ENCODE assay signal across 15 cellular contexts in the genomic region with DNA sequence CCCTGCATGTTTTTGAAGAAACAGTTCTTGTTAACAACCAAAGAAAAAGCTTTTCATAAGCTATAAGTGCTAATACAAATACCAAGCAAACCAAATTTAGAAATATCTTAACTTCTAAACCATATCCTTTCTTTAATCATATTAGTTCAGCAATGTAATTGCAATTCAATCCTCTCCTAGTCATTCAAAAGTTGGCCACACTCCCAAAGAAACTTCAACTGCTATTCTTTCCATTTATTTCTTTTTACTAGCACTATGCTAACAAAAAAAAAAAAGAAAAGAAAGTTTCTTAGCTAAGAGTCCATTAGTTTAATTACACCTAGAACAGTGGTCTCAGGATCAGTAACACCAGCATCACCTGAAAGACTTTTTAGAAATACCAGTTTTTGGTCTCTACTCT.
"Had no signal": no experiment of that assay in that cellular context is flagged by ENCODE, and none has a peak within 500 bp of the region (broad histone marks: within the 10 kb centered on the region; RNA-seq: fewer than 3 reads in every experiment).

No MANE protein-coding gene starts in this region.

- H3K27ac ChIP-seq: brain microvascular endothelial cell, neutrophil, parathyroid adenoma had no signal

- H3K9me3 Mint-ChIP-seq: natural killer cell had no signal

- DNase-seq: activated CD4-positive, alpha-beta T cell treated with anti-CD3 and anti-CD28 coated beads for 36 hours; activated CD4-positive, alpha-beta T cell treated with anti-CD3 and anti-CD28 coated beads, Interleukin-2, amount 50 U/mL, for 48 hours; activated naive CD8-positive, alpha-beta T cell treated with anti-CD3 and anti-CD28 coated beads for 36 hours; amygdala; brain microvascular endothelial cell; central memory CD4-positive, alpha-beta T cell; left cardiac atrium; mesenchymal stem cell; natural killer cell; stimulated activated naive CD4-positive, alpha-beta T cell had no signal

- FAIRE-seq: islet of Langerhans had no signal

- H3K9me3 ChIP-seq: neutrophil, thyroid gland had no signal

- H3K36me3 Mint-ChIP-seq: natural killer cell had no signal

- H3K36me3 ChIP-seq: brain microvascular endothelial cell, neutrophil, thyroid gland had no signal

- H3K27ac Mint-ChIP-seq: activated CD4-positive, alpha-beta T cell treated with anti-CD3 and anti-CD28 coated beads for 36 hours; activated naive CD8-positive, alpha-beta T cell treated with anti-CD3 and anti-CD28 coated beads for 36 hours; activated T-helper 1 cell treated with anti-CD3 and anti-CD28 coated beads, Interleukin-12 subunit alpha, Interleukin-12 subunit beta, Interleukin-2, Interleukin-4 antibody, amounts not matched to agents 30 ng/mL and 10 ng/mL and 1 ng/mL, durations not matched to agents 14 hours and 24 hours and 36 hours; natural killer cell had no signal

- H3K27me3 ChIP-seq: brain microvascular endothelial cell, neutrophil, thyroid gland had no signal

- H3K4me3 Mint-ChIP-seq: activated CD4-positive, alpha-beta T cell treated with anti-CD3 and anti-CD28 coated beads for 36 hours; activated naive CD8-positive, alpha-beta T cell treated with anti-CD3 and anti-CD28 coated beads for 36 hours; activated T-helper 1 cell treated with anti-CD3 and anti-CD28 coated beads, Interleukin-12 subunit alpha, Interleukin-12 subunit beta, Interleukin-2, Interleukin-4 antibody, amounts not matched to agents 30 ng/mL and 10 ng/mL and 1 ng/mL, durations not matched to agents 14 hours and 24 hours and 36 hours; natural killer cell had no signal

- ATAC-seq: activated CD4-positive, alpha-beta T cell treated with anti-CD3 and anti-CD28 coated beads for 36 hours; left cardiac atrium; natural killer cell had no signal

- H3K27me3 Mint-ChIP-seq: activated CD4-positive, alpha-beta T cell treated with anti-CD3 and anti-CD28 coated beads for 36 hours; activated naive CD8-positive, alpha-beta T cell treated with anti-CD3 and anti-CD28 coated beads for 36 hours had no signal

- H3K4me1 ChIP-seq: parathyroid adenoma had no signal

- H3K9ac ChIP-seq: parathyroid adenoma had no signal

- H3K4me3 ChIP-seq: thyroid gland had no signal
